Comparison of ENCODE assay signal across 9 cellular contexts in genomic region chr15:89828324-89829145, GRCh38. TPM values are rescaled to one million over a fixed set of nuclear protein-coding genes. Genes with fewer than 3 reads are reported as not detected.
A peak's percentile ranks its signal among the peaks of the same experiment; 100 is the strongest.
DNase-seq lines count a peak whose midpoint lies in the region; ATAC-seq and TF ChIP-seq lines count a peak whose summit lies in the region.
"Had no signal": no experiment of that assay in that cellular context is flagged by ENCODE, and none has a peak within 500 bp of the region (broad histone marks: within the 10 kb centered on the region; RNA-seq: fewer than 3 reads in every experiment).

No MANE protein-coding gene starts in this region.

- no peak overlapping the region for H3K4me3 Mint-ChIP-seq in nephron
- no peak overlapping the region for H3K4me3 Mint-ChIP-seq in activated CD8-positive, alpha-beta T cell treated with anti-CD3 and anti-CD28 coated beads, Interleukin-2, amount 10 ng/mL, durations not matched to agents 7 days and 5 days
- no peak overlapping the region for H3K4me3 Mint-ChIP-seq in activated CD8-positive, alpha-beta memory T cell treated with anti-CD3 and anti-CD28 coated beads, Interleukin-2, amount 10 ng/mL, durations not matched to agents 7 days and 5 days
- H3K4me3 Mint-ChIP-seq: B cell had no signal

- peak; percentile 75 to 78 for DNase-seq in PC-9
- peak; percentile 86 for DNase-seq in fibroblast of mammary gland (ENCODE audit: low read depth)
- no peak for DNase-seq in activated CD8-positive, alpha-beta T cell treated with anti-CD3 and anti-CD28 coated beads, Interleukin-2, amount 10 ng/mL, durations not matched to agents 7 days and 5 days
- DNase-seq in activated CD8-positive, alpha-beta memory T cell treated with anti-CD3 and anti-CD28 coated beads, Interleukin-2, amount 10 ng/mL, durations not matched to agents 7 days and 5 days: no peak

- ATAC-seq in activated CD8-positive, alpha-beta T cell treated with anti-CD3 and anti-CD28 coated beads, Interleukin-2, amount 10 ng/mL, durations not matched to agents 7 days and 5 days: no peak
- ATAC-seq in GM21529 (IDR thresholded peaks at IDR 0.05; ENCODE audit: unreplicated experiment) (no peak), HG03354 (IDR thresholded peaks at IDR 0.05; ENCODE audit: poor library complexity, severe bottlenecking, unreplicated experiment) (no peak)
- no peak for ATAC-seq in activated CD8-positive, alpha-beta memory T cell treated with anti-CD3 and anti-CD28 coated beads, Interleukin-2, amount 10 ng/mL, durations not matched to agents 7 days and 5 days

- H3K36me3 ChIP-seq in ACC112 (ENCODE audit: insufficient read depth, low read length) (peaks cover 8% of the 10 kb centered on the region; the same call in 1 of the 2 replicates), PC-9 (ENCODE audit: low read depth) (0 out of 2 replicates have a peak, but pooled peaks cover 13% of the 10 kb centered on the region)

- H3F3A ChIP-seq in PC-9 (ENCODE audit: insufficient read depth, low read depth): peaks cover 41% of the 10 kb centered on the region

- POLR2A ChIA-PET in PC-9 (lab: Charles Lee; ENCODE audit: unreplicated experiment): interaction anchor here (0.6 to 1.0 kb wide), 4 partner anchors 14 to 337 kb away, joined by 3 to 10 read pairs (median 4); partner anchors contain the start of gene ANPEP
- POLR2A ChIA-PET in activated CD8-positive, alpha-beta T cell treated with anti-CD3 and anti-CD28 coated beads, Interleukin-2, amount 10 ng/mL, durations not matched to agents 7 days and 5 days (lab: Charles Lee): no interaction called here

- H3K27me3 Mint-ChIP-seq in nephron (ENCODE audit: low read depth): peaks cover 7% of the 10 kb centered on the region
- H3K27me3 Mint-ChIP-seq in activated CD8-positive, alpha-beta T cell treated with anti-CD3 and anti-CD28 coated beads, Interleukin-2, amount 10 ng/mL, durations not matched to agents 7 days and 5 days (ENCODE audit: low read depth): no peaks in the 10 kb centered on the region
- no peaks in the 10 kb centered on the region for H3K27me3 Mint-ChIP-seq in activated CD8-positive, alpha-beta memory T cell treated with anti-CD3 and anti-CD28 coated beads, Interleukin-2, amount 10 ng/mL, durations not matched to agents 7 days and 5 days

- no peaks in the 10 kb centered on the region for H3K79me2 ChIP-seq in ACC112 (ENCODE audit: control insufficient read depth, insufficient read depth, low read length, unreplicated experiment)
- H3K79me2 ChIP-seq in PC-9 (ENCODE audit: low read depth): no peaks in the 10 kb centered on the region; the same call in none of the 2 replicates

- peaks cover 23% of the 10 kb centered on the region for H3K4me1 Mint-ChIP-seq in nephron
- H3K4me1 Mint-ChIP-seq in activated CD8-positive, alpha-beta T cell treated with anti-CD3 and anti-CD28 coated beads, Interleukin-2, amount 10 ng/mL, durations not matched to agents 7 days and 5 days (ENCODE audit: low read depth): no peaks in the 10 kb centered on the region
- H3K4me1 Mint-ChIP-seq in activated CD8-positive, alpha-beta memory T cell treated with anti-CD3 and anti-CD28 coated beads, Interleukin-2, amount 10 ng/mL, durations not matched to agents 7 days and 5 days: no peaks in the 10 kb centered on the region

- H3K27ac ChIP-seq in ACC112 (ENCODE audit: low read depth, low read length): peak overlapping the region; percentile 55
- peak overlapping the region; percentile 79 for H3K27ac ChIP-seq in PC-9

- TF ChIP-seq CTCF in PC-9 (conservative IDR thresholded peaks at IDR 0.05) (no peak), fibroblast of mammary gland (conservative IDR thresholded peaks at IDR 0.05; ENCODE audit: control insufficient read depth, insufficient read depth, low read depth, low read length) (no peak), nephron (IDR thresholded peaks at IDR 0.05; ENCODE audit: unreplicated experiment in 3 of 3) (no peak)

- intact Hi-C loops in PC-9 (cut with micrococcal nuclease; ENCODE audit: unreplicated experiment): loop anchor here (1.0 kb wide), 2 partner anchors 8 to 67 kb away; no protein-coding TSS in a partner anchor

- H3K4me2 ChIP-seq in PC-9: peak overlapping the region; percentile 62

- H3K9me3 ChIP-seq in PC-9 (ENCODE audit: insufficient read depth, low read depth): no peaks in the 10 kb centered on the region

- no peaks in the 10 kb centered on the region for H3K27me3 ChIP-seq in ACC112 (ENCODE audit: insufficient read depth, low read length)
- H3K27me3 ChIP-seq in PC-9 (ENCODE audit: insufficient read depth, low read depth): no peaks in the 10 kb centered on the region

- H3K27ac Mint-ChIP-seq in nephron: peak overlapping the region; percentile 34 to 71 (median 55)
- no peak overlapping the region for H3K27ac Mint-ChIP-seq in activated CD8-positive, alpha-beta T cell treated with anti-CD3 and anti-CD28 coated beads, Interleukin-2, amount 10 ng/mL, durations not matched to agents 7 days and 5 days
- H3K27ac Mint-ChIP-seq in activated CD8-positive, alpha-beta memory T cell treated with anti-CD3 and anti-CD28 coated beads, Interleukin-2, amount 10 ng/mL, durations not matched to agents 7 days and 5 days: no peak overlapping the region
- H3K27ac Mint-ChIP-seq: B cell had no signal

- no peaks in the 10 kb centered on the region for H3K9me2 ChIP-seq in PC-9 (ENCODE audit: insufficient read depth)

- no peak overlapping the region for H3K4me3 ChIP-seq in ACC112 (ENCODE audit: low read depth, low read length)
- H3K4me3 ChIP-seq in PC-9: 0 out of 2 replicates have a peak overlapping the region, but pooled peaks have one; percentile 6
- no peak overlapping the region for H3K4me3 ChIP-seq in fibroblast of mammary gland (ENCODE audit: control insufficient read depth, low read depth, low read length)

- peaks cover 16% of the 10 kb centered on the region for H3K36me3 Mint-ChIP-seq in nephron (ENCODE audit: low read depth)
- H3K36me3 Mint-ChIP-seq in activated CD8-positive, alpha-beta T cell treated with anti-CD3 and anti-CD28 coated beads, Interleukin-2, amount 10 ng/mL, durations not matched to agents 7 days and 5 days (ENCODE audit: low read depth): no peaks in the 10 kb centered on the region
- no peaks in the 10 kb centered on the region for H3K36me3 Mint-ChIP-seq in activated CD8-positive, alpha-beta memory T cell treated with anti-CD3 and anti-CD28 coated beads, Interleukin-2, amount 10 ng/mL, durations not matched to agents 7 days and 5 days

- H2AFZ ChIP-seq in ACC112 (ENCODE audit: low read length, unreplicated experiment) (no peak overlapping the region), PC-9 (no peak overlapping the region)

- CTCF ChIA-PET in PC-9 (lab: Charles Lee): interaction anchor here (0.6 to 1.6 kb wide), 2 partner anchors 44 to 46 kb away, joined by 4 to 7 read pairs; no protein-coding TSS in a partner anchor
- CTCF ChIA-PET in activated CD8-positive, alpha-beta T cell treated with anti-CD3 and anti-CD28 coated beads, Interleukin-2, amount 10 ng/mL, durations not matched to agents 7 days and 5 days (lab: Charles Lee): interaction anchor here (1.1 kb wide), 1 partner anchor 46 kb away, joined by 5 read pairs; no protein-coding TSS in a partner anchor
- CTCF ChIA-PET in activated CD8-positive, alpha-beta memory T cell treated with anti-CD3 and anti-CD28 coated beads, Interleukin-2, amount 10 ng/mL, durations not matched to agents 7 days and 5 days (lab: Charles Lee): no interaction called here

- H3K4me1 ChIP-seq in ACC112 (ENCODE audit: control insufficient read depth, insufficient read depth, low read length, unreplicated experiment) (peaks cover 43% of the 10 kb centered on the region), PC-9 (replicated peaks; ENCODE audit: insufficient read depth) (peaks cover 66% of the 10 kb centered on the region)

- no peaks in the 10 kb centered on the region for H3K9me3 Mint-ChIP-seq in nephron
- no peaks in the 10 kb centered on the region for H3K9me3 Mint-ChIP-seq in activated CD8-positive, alpha-beta T cell treated with anti-CD3 and anti-CD28 coated beads, Interleukin-2, amount 10 ng/mL, durations not matched to agents 7 days and 5 days (ENCODE audit: insufficient read depth)
- no peaks in the 10 kb centered on the region for H3K9me3 Mint-ChIP-seq in activated CD8-positive, alpha-beta memory T cell treated with anti-CD3 and anti-CD28 coated beads, Interleukin-2, amount 10 ng/mL, durations not matched to agents 7 days and 5 days (ENCODE audit: low read depth)

- BruUV-seq in PC-9 (replicated peaks; lab: Mats Ljungman, UMichigan): no TSS peak

- no peaks in the 10 kb centered on the region for H4K20me1 ChIP-seq in PC-9 (ENCODE audit: insufficient read depth)

RNA-seq across cellular contexts. Expression of gene ANPEP, which starts 13.9 kb away (rescaled TPM):
- total RNA-seq in PC-9 (2021): 172 and 175 TPM in 2 replicates
- under 1 TPM; 0.29 to 0.61 TPM for total RNA-seq in activated CD8-positive, alpha-beta T cell treated with anti-CD3 and anti-CD28 coated beads, Interleukin-2, amount 10 ng/mL, durations not matched to agents 7 days and 5 days
- under 1 TPM; 0.68 to 0.76 TPM for total RNA-seq in activated CD8-positive, alpha-beta memory T cell treated with anti-CD3 and anti-CD28 coated beads, Interleukin-2, amount 10 ng/mL, durations not matched to agents 7 days and 5 days

RNA-seq across cellular contexts. Expression of gene MESP2, which starts 52.4 kb away (rescaled TPM):
- 1.3 and 2.4 TPM in 2 replicates for total RNA-seq in PC-9 (2021)
- total RNA-seq in activated CD8-positive, alpha-beta T cell treated with anti-CD3 and anti-CD28 coated beads, Interleukin-2, amount 10 ng/mL, durations not matched to agents 7 days and 5 days: not detected
- total RNA-seq in activated CD8-positive, alpha-beta memory T cell treated with anti-CD3 and anti-CD28 coated beads, Interleukin-2, amount 10 ng/mL, durations not matched to agents 7 days and 5 days: not detected
- total RNA-seq: B cell had no signal

Comparison
In these comparisons a context has a peak if more than half of its experiments do, and no peak if none do; other contexts are left out.
1. DNase-seq: peak in PC-9 (2 of 2) and fibroblast of mammary gland (single experiment); none in activated CD8-positive, alpha-beta T cell treated with anti-CD3 and anti-CD28 coated beads, Interleukin-2, amount 10 ng/mL, durations not matched to agents 7 days and 5 days (single experiment) and activated CD8-positive, alpha-beta memory T cell treated with anti-CD3 and anti-CD28 coated beads, Interleukin-2, amount 10 ng/mL, durations not matched to agents 7 days and 5 days (single experiment).
2. H3K27ac Mint-ChIP-seq: peak in nephron (3 of 3); none in activated CD8-positive, alpha-beta T cell treated with anti-CD3 and anti-CD28 coated beads, Interleukin-2, amount 10 ng/mL, durations not matched to agents 7 days and 5 days (single experiment) and activated CD8-positive, alpha-beta memory T cell treated with anti-CD3 and anti-CD28 coated beads, Interleukin-2, amount 10 ng/mL, durations not matched to agents 7 days and 5 days (single experiment).
3. RNA of gene ANPEP, which starts 13.9 kb away (total RNA-seq): 172 to 175 TPM in PC-9; 0.68 to 0.76 TPM in activated CD8-positive, alpha-beta memory T cell treated with anti-CD3 and anti-CD28 coated beads, Interleukin-2, amount 10 ng/mL, durations not matched to agents 7 days and 5 days and 0.29 to 0.61 TPM in activated CD8-positive, alpha-beta T cell treated with anti-CD3 and anti-CD28 coated beads, Interleukin-2, amount 10 ng/mL, durations not matched to agents 7 days and 5 days; every median in the first group is over 10 times any median in the second.